17 cellular contexts compared by ENCODE assay signal in the genomic region with DNA sequence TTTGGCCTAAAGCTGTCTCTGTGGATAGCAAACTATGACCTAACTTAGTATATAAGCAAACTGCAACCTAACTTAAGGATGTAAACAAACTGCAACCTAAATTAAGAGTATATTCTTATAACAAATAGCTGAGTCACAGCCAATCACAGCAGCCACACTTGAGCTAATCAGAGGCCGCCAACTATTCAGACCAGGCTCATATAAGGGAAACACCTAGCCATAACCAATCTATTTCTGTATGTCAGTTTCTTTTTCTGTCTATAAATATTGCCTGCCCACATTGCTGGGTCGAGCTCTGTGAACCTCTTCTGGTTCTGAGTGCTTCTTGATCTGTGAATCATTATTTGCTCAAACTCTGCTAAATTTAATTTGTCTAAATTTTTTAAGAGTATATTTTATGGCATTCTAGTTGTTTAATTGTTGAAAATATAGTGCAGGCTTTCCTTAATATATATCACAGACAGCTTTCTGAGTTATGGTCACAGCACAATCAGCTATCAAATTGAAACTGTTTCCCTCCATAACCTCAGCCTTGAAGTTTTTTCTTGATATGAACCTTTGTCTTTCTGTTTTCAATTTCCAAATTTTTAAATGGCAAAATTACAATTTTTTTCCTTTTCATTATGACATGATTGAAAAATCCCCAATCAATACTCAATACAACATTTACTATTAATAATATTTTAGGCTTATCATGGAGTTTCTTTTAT.
DNase-seq lines count a peak whose midpoint lies in the region; ATAC-seq, FAIRE-seq and TF ChIP-seq lines count a peak whose summit lies in the region.
"Had no signal": no experiment of that assay in that cellular context is flagged by ENCODE, and none has a peak within 500 bp of the region (broad histone marks: within the 10 kb centered on the region; RNA-seq: fewer than 3 reads in every experiment).

No MANE protein-coding gene starts in this region.

- no peak for FAIRE-seq in GM12892 (lab: Jason Lieb, UNC)

- TF ChIP-seq CTCF in GM12864 (IDR thresholded peaks at IDR 0.05; ENCODE audit: low read depth, low read length, missing control alignments), result no peak

- H3K4me3 ChIP-seq in GM12864 (ENCODE audit: low read depth, low read length), result no peak overlapping the region

- no peak for TF ChIP-seq POLR2A in GM12892 (IDR thresholded peaks at IDR 0.05; ENCODE audit: low read depth, low read length)

- DNase-seq in GM12864 (ENCODE audit: low read depth) (peak; percentile 7), GM12892 (ENCODE audit: insufficient read length) (no peak), DMS79 (lab: John Stamatoyannopoulos, UW) (no peak)
- DNase-seq: activated CD4-positive, alpha-beta T cell treated with anti-CD3 and anti-CD28 coated beads for 4 hours; activated T-cell treated with anti-CD3 and anti-CD28 coated beads, Interleukin-2, amount 50 U/mL, for 1 hour; Caco-2; central memory CD4-positive, alpha-beta T cell; NCI-H2029 treated with DMSO at 0.1 percent for 48 hours; occipital lobe; stimulated activated naive CD8-positive, alpha-beta T cell treated with anti-CD3 and anti-CD28 coated beads, Interleukin-15, Interleukin-2, amounts not matched to agents 100 U/mL and 50 U/mL, for 24 hours; T-helper 17 cell had no signal

- ATAC-seq in GM21360 (IDR thresholded peaks at IDR 0.05; ENCODE audit: unreplicated experiment) (peak; percentile 89), HG03060 (IDR thresholded peaks at IDR 0.05; ENCODE audit: low read depth, unreplicated experiment) (peak; percentile 92), HG02938 (IDR thresholded peaks at IDR 0.05; ENCODE audit: unreplicated experiment) (no peak), HG02981 (IDR thresholded peaks at IDR 0.05; ENCODE audit: unreplicated experiment) (no peak)
- ATAC-seq: stimulated activated naive CD8-positive, alpha-beta T cell treated with anti-CD3 and anti-CD28 coated beads, Interleukin-15, Interleukin-2, amounts not matched to agents 100 U/mL and 50 U/mL, for 24 hours; T-helper 17 cell had no signal

- H3K27ac ChIP-seq in cingulate gyrus (ENCODE audit: low read depth, low read length), result peak overlapping the region; percentile 58
- H3K27ac ChIP-seq: RWPE1 had no signal

Comparison
In these comparisons a context has a peak if more than half of its experiments do, and no peak if none do; other contexts are left out.
1. ATAC-seq: peak in GM21360 (single experiment) and HG03060 (single experiment); none in HG02938 (single experiment) and HG02981 (single experiment).